In genomic region chr9:124779368-124780059, GRCh38 we compare ENCODE assay signal across 8 cellular contexts. TPM values are rescaled to one million over a fixed set of nuclear protein-coding genes. Genes with fewer than 3 reads are reported as not detected.
A peak's percentile ranks its signal among the peaks of the same experiment; 100 is the strongest.
DNase-seq lines count a peak whose midpoint lies in the region; ATAC-seq, FAIRE-seq and TF ChIP-seq lines count a peak whose summit lies in the region.

No MANE protein-coding gene starts in this region.

- peak overlapping the region; percentile 95 for H3K27ac Mint-ChIP-seq in mesothelial cell of epicardium

- no peaks in the 10 kb centered on the region for H3K79me2 ChIP-seq in Karpas-422 (ENCODE audit: low read length)

- H3K27me3 ChIP-seq in Karpas-422 (ENCODE audit: low read length): no peaks in the 10 kb centered on the region

- no peaks in the 10 kb centered on the region for H3K9me3 ChIP-seq in Karpas-422 (ENCODE audit: low read length)

- H3K9me3 Mint-ChIP-seq in mesothelial cell of epicardium: no peaks in the 10 kb centered on the region

- ATAC-seq in GM19455 (IDR thresholded peaks at IDR 0.05; ENCODE audit: unreplicated experiment) (no peak), HG02981 (IDR thresholded peaks at IDR 0.05; ENCODE audit: unreplicated experiment) (no peak)

- H3K36me3 ChIP-seq in Karpas-422 (ENCODE audit: insufficient read depth, low read length): no peaks in the 10 kb centered on the region

- H3K4me1 Mint-ChIP-seq in mesothelial cell of epicardium: peaks cover 33% of the 10 kb centered on the region

- no peaks in the 10 kb centered on the region for H3K9me2 ChIP-seq in Karpas-422 (replicated peaks; ENCODE audit: insufficient read depth, low read length)

- no peaks in the 10 kb centered on the region for H3K36me3 Mint-ChIP-seq in mesothelial cell of epicardium

- no peaks in the 10 kb centered on the region for H3K4me1 ChIP-seq in Karpas-422 (ENCODE audit: low read length)

- H3K4me3 ChIP-seq in Karpas-422 (ENCODE audit: low read length): no peak overlapping the region

- H2AFZ ChIP-seq in Karpas-422 (ENCODE audit: low read length): no peak overlapping the region

- H3K27me3 Mint-ChIP-seq in mesothelial cell of epicardium (ENCODE audit: low read depth): peaks cover 14% of the 10 kb centered on the region

- H3K4me3 Mint-ChIP-seq in mesothelial cell of epicardium: peak overlapping the region; percentile 44

- H4K20me1 ChIP-seq in Karpas-422 (ENCODE audit: insufficient read depth, low read depth, low read length): no peaks in the 10 kb centered on the region

- FAIRE-seq in endometrium (lab: Jason Lieb, UNC): peak; percentile 18

- H3K27ac ChIP-seq in Karpas-422 (ENCODE audit: low read length): no peak overlapping the region

- TF ChIP-seq CTCF in AG09319 (IDR thresholded peaks at IDR 0.05; ENCODE audit: low read depth, low read length) (no peak), mesothelial cell of epicardium (IDR thresholded peaks at IDR 0.05; ENCODE audit: unreplicated experiment) (no peak)

- DNase-seq in AG09319 (ENCODE audit: extremely low read depth, low read depth) (peak; percentile 85), Karpas-422 (peak; percentile 36), mesothelial cell of epicardium (ENCODE audit: low spot score in 2 of 2, unreplicated experiment in 2 of 2) (peak in 1 of 2 experiments; percentile 42), erythroblast (lab: John Stamatoyannopoulos, UW) (no peak), DMS114 treated with DMSO at 0.1 percent for 48 hours (lab: John Stamatoyannopoulos, UW; ENCODE audit: unreplicated experiment) (no peak)

- no peak overlapping the region for H3K9ac ChIP-seq in Karpas-422 (ENCODE audit: low read length)

- no peak for TF ChIP-seq POLR2A in erythroblast (IDR thresholded peaks at IDR 0.05; ENCODE audit: low read length)

- no peak overlapping the region for H3K4me2 ChIP-seq in Karpas-422 (ENCODE audit: low read depth, low read length, poor library complexity, severe bottlenecking)

RNA-seq across cellular contexts. Expression of gene OLFML2A, which starts 2.6 kb away (rescaled TPM):
- not detected in 2 replicates for total RNA-seq in Karpas-422 (2014; rRNA removed; shearing (Covaris generic); ENCODE audit: low replicate concordance)
- 36.1 to 37.4 TPM (median 37.1 TPM) in 3 replicates for total RNA-seq in mesothelial cell of epicardium

RNA-seq across cellular contexts. Expression of gene NR6A1, which starts 8.4 kb away (rescaled TPM):
- 3.1 and 3.2 TPM in 2 replicates for total RNA-seq in Karpas-422 (2014; rRNA removed; shearing (Covaris generic); ENCODE audit: low replicate concordance)
- total RNA-seq in mesothelial cell of epicardium: 5.2 to 6.2 TPM (median 5.9 TPM) in 3 replicates

Comparison
In these comparisons a context has a peak if more than half of its experiments do, and no peak if none do; other contexts are left out.
1. DNase-seq: peak in AG09319 (single experiment) and Karpas-422 (single experiment); none in erythroblast (0 of 2) and DMS114 treated with DMSO at 0.1 percent for 48 hours (single experiment).
2. RNA of gene OLFML2A, which starts 2.6 kb away (total RNA-seq): 36.1 to 37.4 TPM in mesothelial cell of epicardium; not detected in Karpas-422; every median in the first group is over 10 times any median in the second.